In the genomic region with DNA sequence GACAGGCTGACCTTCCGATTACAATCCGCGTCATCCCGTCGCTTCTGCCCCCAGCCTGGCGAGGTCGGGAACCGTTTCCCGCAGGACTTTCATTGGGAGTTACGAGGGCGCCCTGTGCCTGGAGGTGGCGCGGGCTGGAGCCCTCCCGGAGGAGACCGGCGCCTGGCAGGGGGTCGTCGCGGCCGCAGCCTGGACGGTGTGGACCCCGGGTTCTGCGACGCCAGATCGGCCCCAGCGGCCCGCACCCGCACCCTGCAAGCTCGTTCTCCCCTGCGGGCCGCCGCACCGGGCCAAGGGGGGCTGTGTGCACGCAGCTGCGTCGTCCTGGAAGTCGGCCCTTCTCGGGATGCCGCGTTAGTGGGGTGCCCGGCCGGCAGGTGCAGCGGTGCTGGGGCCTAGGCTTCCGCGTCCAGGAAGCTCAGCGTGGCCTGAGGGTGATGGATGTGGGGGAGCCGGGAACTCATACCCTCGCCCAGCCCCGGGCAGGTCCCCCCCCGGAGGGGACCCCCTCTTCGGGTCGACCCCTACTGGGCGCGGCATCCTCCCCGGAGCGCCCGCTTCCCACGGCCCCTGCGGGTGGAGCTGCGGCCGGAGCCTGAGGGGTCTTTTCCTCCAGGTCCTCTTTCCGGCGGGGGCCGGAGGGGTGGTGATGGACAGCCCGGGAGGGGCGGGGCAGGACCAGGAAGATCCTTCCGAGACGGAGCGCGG, we compare ENCODE assay signal across 8 cellular contexts.
A peak's percentile ranks its signal among the peaks of the same experiment; 100 is the strongest.
DNase-seq lines count a peak whose midpoint lies in the region; ATAC-seq, FAIRE-seq and TF ChIP-seq lines count a peak whose summit lies in the region.

No MANE protein-coding gene starts in this region.

- in situ Hi-C loops in GM12878 (cut with MboI), result no loop called here

- peak overlapping the region; percentile 69 for H3K9ac ChIP-seq in GM12878 (ENCODE audit: control insufficient read depth, insufficient read depth, low read length)

- no peaks in the 10 kb centered on the region for H4K20me1 ChIP-seq in GM12878 (ENCODE audit: control insufficient read depth, insufficient read depth)

- BruUV-seq in GM12878 (replicated peaks; lab: Mats Ljungman, UMichigan), result no TSS peak

- peak overlapping the region; percentile 47 for H3K27ac ChIP-seq in GM12878 (ENCODE audit: control insufficient read depth, insufficient read depth)
- peak overlapping the region; percentile 94 for H3K27ac ChIP-seq in suprapubic skin

- no peaks in the 10 kb centered on the region for H3K9me3 ChIP-seq in GM12878 (replicated peaks; ENCODE audit: control insufficient read depth, insufficient read depth, low read length)
- H3K9me3 ChIP-seq in suprapubic skin, result no peaks in the 10 kb centered on the region

- H3K4me3 ChIP-seq in GM12878 (peak overlapping the region; percentile 89), suprapubic skin (peak overlapping the region; percentile 94)

- H2AFZ ChIP-seq in GM12878 (ENCODE audit: control insufficient read depth, low read depth, low read length), result peak overlapping the region; percentile 81

- CTCF ChIA-PET in GM12878 (lab: Yijun Ruan, JAX), result interaction anchor here (0.7 to 18.3 kb wide), 4 partner anchors 12 to 152 kb away, joined by 3 to 298 read pairs (median 46); no protein-coding TSS in a partner anchor

- RAD21 ChIA-PET in GM12878 (lab: Charles Lee; ENCODE audit: unreplicated experiment), result interaction anchor here (0.7 to 13.1 kb wide), 6 partner anchors 9 to 91 kb away, joined by 3 to 209 read pairs (median 6); no protein-coding TSS in a partner anchor

- SMC1A ChIA-PET in GM12878 (lab: Charles Lee; ENCODE audit: uncharacterized antibody, unreplicated experiment), result interaction anchor here (1.4 to 5.8 kb wide), 3 partner anchors 9 to 19 kb away, joined by 3 to 66 read pairs (median 4); no protein-coding TSS in a partner anchor

- H3K27me3 ChIP-seq in GM12878 (replicated peaks in 1 of 2; ENCODE audit: control insufficient read depth in 2 of 2, insufficient read depth in 2 of 2, low read length in 1 of 2) (no peaks in the 10 kb centered on the region), suprapubic skin (no peaks in the 10 kb centered on the region)

- TF ChIP-seq EP300 in GM12878 (IDR thresholded peaks at IDR 0.05; ENCODE audit: borderline replicate concordance in 1 of 2, control insufficient read depth in 1 of 2, low read depth in 2 of 2, low read length in 2 of 2) (no peak), suprapubic skin (IDR thresholded peaks at IDR 0.05) (no peak)

- peak overlapping the region; percentile 90 for H3K4me2 ChIP-seq in GM12878 (ENCODE audit: control insufficient read depth, insufficient read depth)

- intact Hi-C loops in GM12878 (cut with micrococcal nuclease; ENCODE audit: unreplicated experiment), result loop anchor here (10.0 kb wide), 2 partner anchors 373 to 1147 kb away; a partner anchor contains a TSS

- H3K79me2 ChIP-seq in GM12878 (ENCODE audit: control insufficient read depth, insufficient read depth, low read length), result peaks cover 48% of the 10 kb centered on the region

- peak; percentile 41 for ATAC-seq in GM21723 (IDR thresholded peaks at IDR 0.05; ENCODE audit: unreplicated experiment)
- peak; percentile 62 for ATAC-seq in GM12878
- ATAC-seq in left lobe of liver, result peak; percentile 1

- peak; percentile 60 for DNase-seq in ELF-1 (ENCODE audit: low read depth, low spot score)
- DNase-seq in LoVo (ENCODE audit: low spot score), result peak; percentile 7
- DNase-seq in GM12878 (ENCODE audit: low read depth, low spot score), result no peak
- DNase-seq in left lobe of liver (ENCODE audit: low spot score), result no peak
- peak in 1 of 2 donors; percentile 84 for DNase-seq in suprapubic skin (ENCODE audit: low spot score in 2 of 2)
- DNase-seq in EL, result no peak
- no peak for DNase-seq in NCI-H1105 treated with DMSO at 0.1 percent for 48 hours (lab: John Stamatoyannopoulos, UW)

- TF ChIP-seq RAD21 in GM12878 (IDR thresholded peaks at IDR 0.05; ENCODE audit: insufficient read depth, low read depth, low read length), result no peak

- peak; percentile 59; the same call in 1 of the 2 replicates for TF ChIP-seq POLR2A in GM12878 (IDR thresholded peaks at IDR 0.05; ENCODE audit: low read depth, low read length)
- no peak for TF ChIP-seq POLR2A in suprapubic skin (IDR thresholded peaks at IDR 0.05)

- H3K36me3 ChIP-seq in GM12878 (ENCODE audit: control insufficient read depth in 2 of 2, insufficient read depth in 2 of 2, low read length in 1 of 2) (no peaks in the 10 kb centered on the region), suprapubic skin (no peaks in the 10 kb centered on the region)

- H3K4me1 ChIP-seq in GM12878 (ENCODE audit: control insufficient read depth, insufficient read depth, low read length) (peaks cover 19% of the 10 kb centered on the region), suprapubic skin (peaks cover 85% of the 10 kb centered on the region)

- no peak for FAIRE-seq in GM12878 (lab: Jason Lieb, UNC)

- POLR2A ChIA-PET in GM12878 (lab: Charles Lee), result interaction anchor here (0.9 to 1.5 kb wide), 4 partner anchors 9 to 56 kb away, joined by 3 to 5 read pairs (median 3); no protein-coding TSS in a partner anchor

- 1% methylated on average over 50 of the region's 70 CpGs for WGBS in GM12878 (ENCODE audit: insufficient coverage, insufficient replicate concordance, low lambda C conversion rate, missing lambda C conversion rate)
- 46% methylated on average over 17 of the region's 70 CpGs for WGBS in suprapubic skin

- TF ChIP-seq CTCF in GM12878 (IDR thresholded peaks at IDR 0.05 in 2 of 3, conservative IDR thresholded peaks at IDR 0.05 in 1 of 3; ENCODE audit: control insufficient read depth in 2 of 3, extremely low read depth in 1 of 3, insufficient read depth in 1 of 3, low read depth in 3 of 3, low read length in 3 of 3) (0 out of 6 replicates have a peak, but pooled peaks of 1 of the 3 experiments have one; percentile 3), suprapubic skin (IDR thresholded peaks at IDR 0.05) (no peak)

TF ChIP-seq in GM12878, 131 proteins besides CTCF, POLR2A, EP300 and RAD21 (continues in another document):
- peak; percentile 28; the same call in 1 of the 2 replicates for TF ChIP-seq EED (IDR thresholded peaks at IDR 0.05; ENCODE audit: low read depth)
- TF ChIP-seq RB1 (IDR thresholded peaks at IDR 0.05; ENCODE audit: borderline replicate concordance), result no peak
- no peak for TF ChIP-seq FOXM1 (IDR thresholded peaks at IDR 0.05; ENCODE audit: low read depth, low read length)
- TF ChIP-seq, protein P1, sequence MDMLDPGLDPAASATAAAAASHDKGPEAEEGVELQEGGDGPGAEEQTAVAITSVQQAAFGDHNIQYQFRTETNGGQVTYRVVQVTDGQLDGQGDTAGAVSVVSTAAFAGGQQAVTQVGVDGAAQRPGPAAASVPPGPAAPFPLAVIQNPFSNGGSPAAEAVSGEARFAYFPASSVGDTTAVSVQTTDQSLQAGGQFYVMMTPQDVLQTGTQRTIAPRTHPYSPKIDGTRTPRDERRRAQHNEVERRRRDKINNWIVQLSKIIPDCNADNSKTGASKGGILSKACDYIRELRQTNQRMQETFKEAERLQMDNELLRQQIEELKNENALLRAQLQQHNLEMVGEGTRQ (IDR thresholded peaks at IDR 0.05; ENCODE audit: borderline replicate concordance, low read depth, low read length), result no peak
- TF ChIP-seq NFIC (IDR thresholded peaks at IDR 0.05; ENCODE audit: low read depth, low read length), result no peak
- TF ChIP-seq, protein P2, sequence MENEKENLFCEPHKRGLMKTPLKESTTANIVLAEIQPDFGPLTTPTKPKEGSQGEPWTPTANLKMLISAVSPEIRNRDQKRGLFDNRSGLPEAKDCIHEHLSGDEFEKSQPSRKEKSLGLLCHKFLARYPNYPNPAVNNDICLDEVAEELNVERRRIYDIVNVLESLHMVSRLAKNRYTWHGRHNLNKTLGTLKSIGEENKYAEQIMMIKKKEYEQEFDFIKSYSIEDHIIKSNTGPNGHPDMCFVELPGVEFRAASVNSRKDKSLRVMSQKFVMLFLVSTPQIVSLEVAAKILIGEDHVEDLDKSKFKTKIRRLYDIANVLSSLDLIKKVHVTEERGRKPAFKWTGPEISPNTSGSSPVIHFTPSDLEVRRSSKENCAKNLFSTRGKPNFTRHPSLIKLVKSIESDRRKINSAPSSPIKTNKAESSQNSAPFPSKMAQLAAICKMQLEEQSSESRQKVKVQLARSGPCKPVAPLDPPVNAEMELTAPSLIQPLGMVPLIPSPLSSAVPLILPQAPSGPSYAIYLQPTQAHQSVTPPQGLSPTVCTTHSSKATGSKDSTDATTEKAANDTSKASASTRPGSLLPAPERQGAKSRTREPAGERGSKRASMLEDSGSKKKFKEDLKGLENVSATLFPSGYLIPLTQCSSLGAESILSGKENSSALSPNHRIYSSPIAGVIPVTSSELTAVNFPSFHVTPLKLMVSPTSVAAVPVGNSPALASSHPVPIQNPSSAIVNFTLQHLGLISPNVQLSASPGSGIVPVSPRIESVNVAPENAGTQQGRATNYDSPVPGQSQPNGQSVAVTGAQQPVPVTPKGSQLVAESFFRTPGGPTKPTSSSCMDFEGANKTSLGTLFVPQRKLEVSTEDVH (IDR thresholded peaks at IDR 0.05; ENCODE audit: low read depth, partially characterized antibody), result no peak
- peak; percentile 71; the same call in 1 of the 2 replicates for TF ChIP-seq HDGF (IDR thresholded peaks at IDR 0.05)
- TF ChIP-seq TCF3 (IDR thresholded peaks at IDR 0.05; ENCODE audit: borderline replicate concordance, insufficient read depth, low read depth, low read length), result 0 out of 2 replicates have a peak, but pooled peaks have one; percentile 46
- no peak for TF ChIP-seq SMAD1 (IDR thresholded peaks at IDR 0.05; ENCODE audit: low read depth, partially characterized antibody)
- no peak for TF ChIP-seq ZZZ3 (IDR thresholded peaks at IDR 0.05; ENCODE audit: control insufficient read depth, insufficient read length, low read depth)
- no peak for TF ChIP-seq SMARCA5 (IDR thresholded peaks at IDR 0.05)
- peak in 1 of 2 experiments; percentile 7; a peak in 2 of 4 replicates for TF ChIP-seq IKZF2 (IDR thresholded peaks at IDR 0.05)
- TF ChIP-seq, protein P3, sequence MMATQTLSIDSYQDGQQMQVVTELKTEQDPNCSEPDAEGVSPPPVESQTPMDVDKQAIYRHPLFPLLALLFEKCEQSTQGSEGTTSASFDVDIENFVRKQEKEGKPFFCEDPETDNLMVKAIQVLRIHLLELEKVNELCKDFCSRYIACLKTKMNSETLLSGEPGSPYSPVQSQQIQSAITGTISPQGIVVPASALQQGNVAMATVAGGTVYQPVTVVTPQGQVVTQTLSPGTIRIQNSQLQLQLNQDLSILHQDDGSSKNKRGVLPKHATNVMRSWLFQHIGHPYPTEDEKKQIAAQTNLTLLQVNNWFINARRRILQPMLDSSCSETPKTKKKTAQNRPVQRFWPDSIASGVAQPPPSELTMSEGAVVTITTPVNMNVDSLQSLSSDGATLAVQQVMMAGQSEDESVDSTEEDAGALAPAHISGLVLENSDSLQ (IDR thresholded peaks at IDR 0.05), result peak; percentile 95

Comparison
In these comparisons a context has a peak if more than half of its experiments do, and no peak if none do; other contexts are left out.
1. DNase-seq: peak in ELF-1 (single experiment) and LoVo (single experiment); none in GM12878 (single experiment), left lobe of liver (single experiment), EL (single experiment) and NCI-H1105 treated with DMSO at 0.1 percent for 48 hours (single experiment).
2. ATAC-seq: peak in every context shown above with its lines; median percentile 62 in GM12878; 41 in GM21723; 1 in left lobe of liver.